In the genomic region with DNA sequence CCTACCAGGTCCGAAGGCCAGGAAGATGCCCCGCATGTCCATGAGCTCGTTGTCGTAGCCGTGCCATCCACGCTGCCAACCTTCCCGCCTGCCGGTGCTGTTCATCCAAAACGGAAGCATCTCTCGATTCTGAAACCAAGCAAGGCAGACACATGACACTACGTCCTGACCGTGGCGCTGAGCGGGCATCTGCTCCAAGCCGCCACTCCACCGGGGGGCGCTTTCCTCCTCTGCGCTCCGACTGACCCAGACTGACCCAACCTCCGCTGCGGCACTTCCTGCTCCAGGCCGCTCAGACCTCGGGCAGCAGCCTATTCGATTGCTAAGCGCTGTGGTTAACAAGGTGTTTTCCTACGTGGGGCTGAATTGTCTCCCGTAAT, we compare ENCODE assay signal across 9 cellular contexts.
A peak's percentile ranks its signal among the peaks of the same experiment; 100 is the strongest.
DNase-seq lines count a peak whose midpoint lies in the region; ATAC-seq and TF ChIP-seq lines count a peak whose summit lies in the region.
"Had no signal": no experiment of that assay in that cellular context is flagged by ENCODE, and none has a peak within 500 bp of the region (broad histone marks: within the 10 kb centered on the region; RNA-seq: fewer than 3 reads in every experiment).

No MANE protein-coding gene starts in this region.

- TF ChIP-seq CTCF in fibroblast of mammary gland (conservative IDR thresholded peaks at IDR 0.05; ENCODE audit: control insufficient read depth, insufficient read depth, low read depth, low read length) = peak; percentile 35

- H3K4me3 Mint-ChIP-seq in activated CD4-positive, alpha-beta T cell treated with anti-CD3 and anti-CD28 coated beads for 36 hours = peak overlapping the region; percentile 58

- no peaks in the 10 kb centered on the region for H3K36me3 Mint-ChIP-seq in activated CD4-positive, alpha-beta T cell treated with anti-CD3 and anti-CD28 coated beads for 36 hours (ENCODE audit: low read depth)

- H2BK120ac ChIP-seq in neuronal stem cell (ENCODE audit: low read depth, low read length) = no peak overlapping the region

- no peak overlapping the region for H2BK5ac ChIP-seq in neuronal stem cell (ENCODE audit: low read length)

- POLR2A ChIA-PET in activated CD4-positive, alpha-beta T cell treated with anti-CD3 and anti-CD28 coated beads for 36 hours (lab: Charles Lee) = no interaction called here
- POLR2A ChIA-PET in HEK293T (lab: Yijun Ruan, JAX) = no interaction called here

- H3K4me1 Mint-ChIP-seq in activated CD4-positive, alpha-beta T cell treated with anti-CD3 and anti-CD28 coated beads for 36 hours = peaks cover 3% of the 10 kb centered on the region

- intact Hi-C loops in activated CD4-positive, alpha-beta T cell treated with anti-CD3 and anti-CD28 coated beads for 36 hours (cut with DNase I, micrococcal nuclease) = loop anchor here in 1 of 2 experiments (1.0 kb wide), 1 partner anchor 153 kb away; no protein-coding TSS in a partner anchor

- peak; percentile 68 for DNase-seq in activated CD4-positive, alpha-beta T cell treated with anti-CD3 and anti-CD28 coated beads for 36 hours
- DNase-seq in activated CD4-positive, alpha-beta T cell treated with anti-CD3 and anti-CD28 coated beads, Interleukin-2, amount 50 U/mL, for 4 hours = no peak
- DNase-seq in NCI-H1048 (lab: John Stamatoyannopoulos, UW) (peak; percentile 21), fibroblast of mammary gland (ENCODE audit: low read depth) (peak; percentile 35), neuronal stem cell (ENCODE audit: low spot score) (no peak), NCI-H1436 treated with DMSO at 0.1 percent for 48 hours (lab: John Stamatoyannopoulos, UW) (no peak), HEK293T (ENCODE audit: extremely low spot score) (no peak), NCI-H1417 (lab: John Stamatoyannopoulos, UW) (no peak)

- no peaks in the 10 kb centered on the region for H3K36me3 ChIP-seq in neuronal stem cell (replicated peaks in 1 of 2; ENCODE audit: control insufficient read depth in 2 of 2, insufficient read depth in 2 of 2, low read length in 2 of 2)
- H3K36me3 ChIP-seq: BLaER1 had no signal

- H3K23ac ChIP-seq in neuronal stem cell (ENCODE audit: low read depth, low read length, poor library complexity) = peak overlapping the region; percentile 62

- no peak overlapping the region for H3K4me2 ChIP-seq in neuronal stem cell (ENCODE audit: insufficient read depth, low read length, poor library complexity, severe bottlenecking)
- H3K4me2 ChIP-seq: BLaER1 had no signal

- no peak overlapping the region for H3K9ac ChIP-seq in neuronal stem cell (ENCODE audit: low read depth, low read length, poor library complexity)
- H3K9ac ChIP-seq: BLaER1 had no signal

- H3K4ac ChIP-seq in neuronal stem cell (ENCODE audit: low read length) = no peak overlapping the region

- no peak overlapping the region for H3K27ac ChIP-seq in neuronal stem cell (replicated peaks; ENCODE audit: low read length)
- H3K27ac ChIP-seq: BLaER1 had no signal

- no peaks in the 10 kb centered on the region for H3K79me1 ChIP-seq in neuronal stem cell (ENCODE audit: low read depth, low read length)

- H2AFZ ChIP-seq in neuronal stem cell (ENCODE audit: low read length) = no peak overlapping the region

- ATAC-seq in activated CD4-positive, alpha-beta T cell treated with anti-CD3 and anti-CD28 coated beads for 36 hours = peak; percentile 68

- peaks cover 15% of the 10 kb centered on the region for H3K27me3 Mint-ChIP-seq in activated CD4-positive, alpha-beta T cell treated with anti-CD3 and anti-CD28 coated beads for 36 hours

- H3K4me3 ChIP-seq in fibroblast of mammary gland (ENCODE audit: control insufficient read depth, low read depth, low read length) = peak overlapping the region; percentile 21
- no peak overlapping the region for H3K4me3 ChIP-seq in neuronal stem cell (ENCODE audit: low read length in 2 of 2)
- H3K4me3 ChIP-seq: BLaER1 had no signal

- H4K91ac ChIP-seq in neuronal stem cell (ENCODE audit: low read depth, low read length, poor library complexity) = no peak overlapping the region

- no CpG with 5 or more reads among the region's 27 CpGs for WGBS in neuronal stem cell (ENCODE audit: extremely low coverage in 2 of 2, insufficient read length in 2 of 2, insufficient replicate concordance in 1 of 2), 2 donors

- peaks cover 0 to 4% of the 10 kb centered on the region in 2 donors for H3K4me1 ChIP-seq in neuronal stem cell (ENCODE audit: control insufficient read depth in 2 of 2, insufficient read depth in 1 of 2, low read depth in 1 of 2, low read length in 2 of 2)

- H3K9me3 Mint-ChIP-seq in activated CD4-positive, alpha-beta T cell treated with anti-CD3 and anti-CD28 coated beads for 36 hours (ENCODE audit: low read depth) = no peaks in the 10 kb centered on the region

- no peak overlapping the region for H3K27ac Mint-ChIP-seq in activated CD4-positive, alpha-beta T cell treated with anti-CD3 and anti-CD28 coated beads for 36 hours

- H2AK5ac ChIP-seq in neuronal stem cell (ENCODE audit: low read depth, low read length) = peak overlapping the region; percentile 40

- CTCF ChIA-PET in activated CD4-positive, alpha-beta T cell treated with anti-CD3 and anti-CD28 coated beads for 36 hours (lab: Charles Lee) = interaction anchor here (0.6 to 1.4 kb wide), 4 partner anchors 14 to 273 kb away, joined by 3 to 6 read pairs (median 3); no protein-coding TSS in a partner anchor
- CTCF ChIA-PET in HEK293T (lab: Yijun Ruan, JAX) = interaction anchor here (0.6 kb wide), 1 partner anchor 160 kb away, joined by 4 read pairs; no protein-coding TSS in a partner anchor

- peaks cover 0 to 19% (median 0%) of the 10 kb centered on the region in 3 experiments for H3K27me3 ChIP-seq in neuronal stem cell (ENCODE audit: control insufficient read depth in 3 of 3, insufficient read depth in 3 of 3, low read depth in 1 of 3, low read length in 3 of 3)
- H3K27me3 ChIP-seq: BLaER1 had no signal

- no peak overlapping the region for H3K14ac ChIP-seq in neuronal stem cell (ENCODE audit: low read length)

- H4K8ac ChIP-seq in neuronal stem cell (ENCODE audit: low read depth, low read length) = no peak overlapping the region

- no peak overlapping the region for H2BK12ac ChIP-seq in neuronal stem cell (ENCODE audit: low read length)

- H3K18ac ChIP-seq in neuronal stem cell (ENCODE audit: low read length) = peak overlapping the region; percentile 67

- H2BK15ac ChIP-seq in neuronal stem cell (ENCODE audit: low read length) = no peak overlapping the region

- H3K9me3 ChIP-seq in neuronal stem cell (replicated peaks in 1 of 2; ENCODE audit: control insufficient read depth in 2 of 2, insufficient read depth in 1 of 2, low read depth in 1 of 2, low read length in 2 of 2) = no peaks in the 10 kb centered on the region
- H3K9me3 ChIP-seq: BLaER1 had no signal

TF ChIP-seq in HEK293T, 16 proteins besides CTCF, POLR2A, EP300 and RAD21:
- TF ChIP-seq LEF1 (IDR thresholded peaks at IDR 0.05; ENCODE audit: borderline replicate concordance) = no peak
- no peak for TF ChIP-seq SP1 (IDR thresholded peaks at IDR 0.05)

Comparison
In these comparisons a context has a peak if more than half of its experiments do, and no peak if none do; other contexts are left out.
1. DNase-seq: peak in activated CD4-positive, alpha-beta T cell treated with anti-CD3 and anti-CD28 coated beads for 36 hours (single experiment), NCI-H1048 (single experiment) and fibroblast of mammary gland (single experiment); none in activated CD4-positive, alpha-beta T cell treated with anti-CD3 and anti-CD28 coated beads, Interleukin-2, amount 50 U/mL, for 4 hours (0 of 2), neuronal stem cell (single experiment), NCI-H1436 treated with DMSO at 0.1 percent for 48 hours (single experiment), HEK293T (single experiment) and NCI-H1417 (0 of 3).